8 cellular contexts compared by ENCODE assay signal in the genomic region with DNA sequence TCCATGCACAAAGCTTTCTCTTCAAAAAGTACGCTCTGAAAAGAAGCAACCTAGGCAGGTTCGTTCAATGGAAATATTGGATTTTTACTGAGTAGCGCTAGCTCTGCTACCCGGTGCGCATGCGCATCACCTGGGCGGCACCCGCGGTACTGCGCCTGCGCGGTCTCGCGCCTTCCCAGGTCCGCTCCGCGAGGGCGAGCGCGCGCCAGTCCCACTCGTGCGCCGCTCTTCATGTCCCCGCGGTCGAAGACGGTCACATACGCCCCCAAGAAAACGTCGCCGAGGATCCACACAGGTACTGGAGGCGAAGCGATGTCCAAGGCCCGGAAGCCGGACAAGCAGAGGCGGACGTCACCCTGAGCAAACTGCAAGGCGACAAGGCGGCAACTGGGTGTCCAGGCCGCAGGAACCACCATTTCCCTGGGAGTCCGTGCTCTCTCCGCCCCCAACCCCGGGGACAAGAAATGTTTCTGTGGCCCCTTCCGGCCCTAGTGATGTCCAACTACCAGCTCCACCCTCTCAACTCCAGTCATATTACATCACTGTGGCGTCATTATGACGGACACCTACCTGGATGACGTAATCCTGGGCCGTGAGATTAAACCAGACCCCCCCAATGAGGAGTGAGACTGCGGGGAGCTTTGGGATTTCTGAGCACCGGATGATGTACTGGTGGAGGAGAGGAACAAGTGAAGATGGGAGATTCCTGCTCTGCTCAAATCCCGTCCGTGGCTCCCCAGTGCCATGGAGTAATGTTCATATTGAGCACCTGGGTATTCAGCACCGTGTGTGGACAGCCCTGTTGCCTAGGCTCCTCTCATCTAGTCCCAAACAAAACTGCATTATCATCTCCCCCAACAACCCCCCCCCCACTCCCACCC. TPM values are rescaled to one million over a fixed set of nuclear protein-coding genes. Genes with fewer than 3 reads are reported as not detected.
A peak's percentile ranks its signal among the peaks of the same experiment; 100 is the strongest.
DNase-seq lines count a peak whose midpoint lies in the region; ATAC-seq and TF ChIP-seq lines count a peak whose summit lies in the region.

No MANE protein-coding gene starts in this region.

- peak overlapping the region; percentile 44 to 45 for H3K4me3 ChIP-seq in cardiac fibroblast (replicated peaks in 1 of 2; ENCODE audit: low read depth in 2 of 2, low read length in 2 of 2)

- peak overlapping the region; percentile 64; the same call in 1 of the 2 replicates for H3K27ac ChIP-seq in VCaP

- DNase-seq in DMS 273 (lab: John Stamatoyannopoulos, UW; ENCODE audit: unreplicated experiment): peak; percentile 85
- peak; percentile 75 for DNase-seq in HuH-7 (ENCODE audit: low spot score)
- DNase-seq in cardiac fibroblast (ENCODE audit: low read depth in 2 of 2): no peak
- DNase-seq in left colon: peak; percentile 50 to 84
- DNase-seq in stimulated activated CD4-positive, alpha-beta T cell treated with anti-CD3 and anti-CD28 coated beads, Interleukin-2, amount 100 ng/mL, for 48 hours: peak; percentile 82 to 87
- DNase-seq in Kasumi-1 (lab: John Stamatoyannopoulos, UW): no peak

- ATAC-seq in GM21381 (IDR thresholded peaks at IDR 0.05; ENCODE audit: unreplicated experiment): peak; percentile 29
- peak; percentile 38 for ATAC-seq in left colon

- intact Hi-C loops in left colon (cut with DNase I, micrococcal nuclease): no loop called here

- no peak for TF ChIP-seq CTCF in VCaP (conservative IDR thresholded peaks at IDR 0.05)
- TF ChIP-seq CTCF in cardiac fibroblast (IDR thresholded peaks at IDR 0.05; ENCODE audit: low read depth, low read length): no peak

RNA-seq across cellular contexts. Expression of gene KCNC3, which starts 4.8 kb away (rescaled TPM):
- total RNA-seq in left colon: 1 to 10 TPM in 1 of 2 donors, under 1 TPM in 1; 0.76 to 1.3 TPM

RNA-seq across cellular contexts. Expression of gene NAPSA, which starts 31.5 kb away (rescaled TPM):
- 1 to 10 TPM in 1 of 2 donors, under 1 TPM in 1; 0.55 to 1.1 TPM for total RNA-seq in left colon

RNA-seq across cellular contexts. Expression of gene NR1H2, which starts 42.3 kb away (rescaled TPM):
- total RNA-seq in left colon: 10 to 100 TPM; 61.9 to 75.2 TPM

RNA-seq across cellular contexts. Expression of gene POLD1, which starts 50.2 kb away (rescaled TPM):
- total RNA-seq in left colon: 10 to 100 TPM; 26.0 to 28.2 TPM

Comparison
In these comparisons a context has a peak if more than half of its experiments do, and no peak if none do; other contexts are left out.
1. DNase-seq: peak in DMS 273 (single experiment), HuH-7 (single experiment), left colon (2 of 2) and stimulated activated CD4-positive, alpha-beta T cell treated with anti-CD3 and anti-CD28 coated beads, Interleukin-2, amount 100 ng/mL, for 48 hours (2 of 2); none in cardiac fibroblast (0 of 2) and Kasumi-1 (0 of 2).